Comparison of ENCODE assay signal across 16 cellular contexts in genomic region chr2:102046135-102046901, GRCh38. TPM values are rescaled to one million over a fixed set of nuclear protein-coding genes. Genes with fewer than 3 reads are reported as not detected.
A peak's percentile ranks its signal among the peaks of the same experiment; 100 is the strongest.
DNase-seq lines count a peak whose midpoint lies in the region; ATAC-seq, FAIRE-seq and TF ChIP-seq lines count a peak whose summit lies in the region.
"Had no signal": no experiment of that assay in that cellular context is flagged by ENCODE, and none has a peak within 500 bp of the region (broad histone marks: within the 10 kb centered on the region; RNA-seq: fewer than 3 reads in every experiment).

No MANE protein-coding gene starts in this region.

- intact Hi-C loops in colonic mucosa (cut with DNase I): no loop called here

- TF ChIP-seq CTCF in HFFc6 (IDR thresholded peaks at IDR 0.05) (no peak), colonic mucosa (IDR thresholded peaks at IDR 0.05) (no peak)

- no peak overlapping the region for H3K9ac ChIP-seq in colonic mucosa (ENCODE audit: low read depth in 2 of 2, low read length in 2 of 2)

- no peaks in the 10 kb centered on the region for H3K9me3 ChIP-seq in colonic mucosa
- H3K9me3 ChIP-seq in small intestine (ENCODE audit: control insufficient read depth, low read depth): no peaks in the 10 kb centered on the region

- DNase-seq in HFFc6: peak; percentile 18
- no peak for DNase-seq in colonic mucosa
- peak; percentile 47 for DNase-seq in left lobe of liver (ENCODE audit: low spot score)
- peak; percentile 57 for DNase-seq in pulmonary artery endothelial cell (ENCODE audit: low read depth, low spot score)
- DNase-seq in small intestine: no peak
- DNase-seq in natural killer cell treated with Interleukin-12 subunit alpha and Interleukin-12 subunit beta and Interleukin-15 and Interleukin-18, amount 100 ng/mL, for 72 hours (ENCODE audit: low spot score): no peak
- DNase-seq: activated naive CD4-positive, alpha-beta T cell treated with anti-CD3 and anti-CD28 coated beads for 36 hours; effector memory CD8-positive, alpha-beta T cell; MV-4-11; NCI-H748 treated with DMSO at 0.1 percent for 48 hours; stimulated activated CD4-positive, alpha-beta T cell treated with anti-CD3 and anti-CD28 coated beads, Interleukin-2, amount 100 ng/mL, for 24 hours had no signal

- peaks cover 2% of the 10 kb centered on the region; the same call in 1 of the 2 replicates for H3K27me3 Mint-ChIP-seq in HFFc6 (ENCODE audit: insufficient read depth)
- peaks cover 38 to 62% of the 10 kb centered on the region in 2 donors for H3K27me3 Mint-ChIP-seq in natural killer cell treated with Interleukin-12 subunit alpha and Interleukin-12 subunit beta and Interleukin-15 and Interleukin-18, amount 100 ng/mL, for 72 hours

- H3K27ac ChIP-seq in colonic mucosa: peak overlapping the region; percentile 57
- peak overlapping the region in 1 of 2 donors; percentile 93 for H3K27ac ChIP-seq in small intestine (ENCODE audit: low read depth in 1 of 2, low read length in 1 of 2)
- H3K27ac ChIP-seq: RWPE1 had no signal

- H3K4me1 Mint-ChIP-seq in HFFc6 (ENCODE audit: low read depth): peaks cover 60% of the 10 kb centered on the region
- peaks cover 22 to 24% of the 10 kb centered on the region in 2 donors for H3K4me1 Mint-ChIP-seq in natural killer cell treated with Interleukin-12 subunit alpha and Interleukin-12 subunit beta and Interleukin-15 and Interleukin-18, amount 100 ng/mL, for 72 hours (ENCODE audit: low read depth in 2 of 2)

- FAIRE-seq in small intestine (lab: Jason Lieb, UNC): no peak

- 48 to 62% (median 56%) methylated on average over 8 of the region's 8 CpGs for WGBS in small intestine, 3 donors

- H3K27ac Mint-ChIP-seq in HFFc6: peak overlapping the region; percentile 37; the same call in 1 of the 2 replicates
- no peak overlapping the region for H3K27ac Mint-ChIP-seq in natural killer cell treated with Interleukin-12 subunit alpha and Interleukin-12 subunit beta and Interleukin-15 and Interleukin-18, amount 100 ng/mL, for 72 hours
- H3K27ac Mint-ChIP-seq: activated naive CD4-positive, alpha-beta T cell treated with anti-CD3 and anti-CD28 coated beads for 36 hours; effector memory CD8-positive, alpha-beta T cell; T-helper 1 cell treated with Interleukin-12 subunit alpha and Interleukin-12 subunit beta and Interleukin-4 antibody, amounts not matched to agents 30 μg/mL and 1 μg/mL, for 36 hours had no signal

- H3K36me3 ChIP-seq in colonic mucosa (no peaks in the 10 kb centered on the region), small intestine (ENCODE audit: control insufficient read depth in 2 of 2, insufficient read depth in 2 of 2, low read length in 2 of 2) (no peaks in the 10 kb centered on the region)

- H3K4me1 ChIP-seq in colonic mucosa: no peaks in the 10 kb centered on the region
- no peaks in the 10 kb centered on the region for H3K4me1 ChIP-seq in small intestine (ENCODE audit: control insufficient read depth in 2 of 2, insufficient read depth in 1 of 2, low read depth in 1 of 2, low read length in 1 of 2)

- H3K4me3 ChIP-seq in colonic mucosa: no peak overlapping the region
- H3K4me3 ChIP-seq in small intestine (ENCODE audit: low read depth in 1 of 2, low read length in 2 of 2): no peak overlapping the region

- H3K27me3 ChIP-seq in colonic mucosa: no peaks in the 10 kb centered on the region
- no peaks in the 10 kb centered on the region for H3K27me3 ChIP-seq in small intestine (ENCODE audit: control insufficient read depth in 2 of 2, insufficient read depth in 2 of 2, low read length in 2 of 2)

- H3K36me3 Mint-ChIP-seq in HFFc6 (ENCODE audit: low read depth): 0 out of 2 replicates have a peak, but pooled peaks cover 4% of the 10 kb centered on the region
- no peaks in the 10 kb centered on the region for H3K36me3 Mint-ChIP-seq in natural killer cell treated with Interleukin-12 subunit alpha and Interleukin-12 subunit beta and Interleukin-15 and Interleukin-18, amount 100 ng/mL, for 72 hours

- peaks cover 3% of the 10 kb centered on the region; the same call in 1 of the 2 replicates for H3K9me3 Mint-ChIP-seq in HFFc6
- H3K9me3 Mint-ChIP-seq in natural killer cell treated with Interleukin-12 subunit alpha and Interleukin-12 subunit beta and Interleukin-15 and Interleukin-18, amount 100 ng/mL, for 72 hours: no peaks in the 10 kb centered on the region
- H3K9me3 Mint-ChIP-seq: effector memory CD8-positive, alpha-beta T cell had no signal

- ATAC-seq in left lobe of liver: peak; percentile 31
- no peak for ATAC-seq in GM18907 (IDR thresholded peaks at IDR 0.05; ENCODE audit: unreplicated experiment)
- ATAC-seq in natural killer cell treated with Interleukin-12 subunit alpha and Interleukin-12 subunit beta and Interleukin-15 and Interleukin-18, amount 100 ng/mL, for 72 hours: no peak
- no peak for ATAC-seq in HG02610 (IDR thresholded peaks at IDR 0.05; ENCODE audit: unreplicated experiment)
- ATAC-seq: activated CD4-positive, CD25-positive, alpha-beta regulatory T cell treated with anti-CD3 and anti-CD28 coated beads, Interleukin-2, amount 50 U/mL, for 24 hours; effector memory CD8-positive, alpha-beta T cell had no signal

- H3K4me3 Mint-ChIP-seq in HFFc6: 0 out of 2 replicates have a peak overlapping the region, but pooled peaks have one; percentile 2
- no peak overlapping the region for H3K4me3 Mint-ChIP-seq in natural killer cell treated with Interleukin-12 subunit alpha and Interleukin-12 subunit beta and Interleukin-15 and Interleukin-18, amount 100 ng/mL, for 72 hours
- H3K4me3 Mint-ChIP-seq: activated naive CD4-positive, alpha-beta T cell treated with anti-CD3 and anti-CD28 coated beads for 36 hours; effector memory CD8-positive, alpha-beta T cell; T-helper 1 cell treated with Interleukin-12 subunit alpha and Interleukin-12 subunit beta and Interleukin-4 antibody, amounts not matched to agents 30 μg/mL and 1 μg/mL, for 36 hours had no signal

RNA-seq across cellular contexts. Expression of gene IL1R2, which starts 54.6 kb away (rescaled TPM):
- under 1 TPM in 2 of 6 experiments, not detected in 4; 0.25 to 0.36 TPM for total RNA-seq in HFFc6 (2021; fragmentation: NEBNext Ultra II Directional; extraction: Animal tissue kit (Norgen Biotek cat#: 25700))
- 100 to 1,000 TPM in 1 of 2 donors, 10 to 100 TPM in 1; 50.1 to 152 TPM for total RNA-seq in colonic mucosa
- total RNA-seq in left lobe of liver: 12.0 TPM
- 0.13 TPM in 1 of 2 replicates, not detected in the other for total RNA-seq in pulmonary artery endothelial cell
- 1 to 10 TPM; 1.6 to 5.2 (median 3.8) TPM for polyA plus RNA-seq in small intestine
- total RNA-seq in natural killer cell treated with Interleukin-12 subunit alpha and Interleukin-12 subunit beta and Interleukin-15 and Interleukin-18, amount 100 ng/mL, for 72 hours: not detected

Comparison
In these comparisons a context has a peak if more than half of its experiments do, and no peak if none do; other contexts are left out.
1. DNase-seq: peak in HFFc6 (single experiment), left lobe of liver (single experiment) and pulmonary artery endothelial cell (single experiment); none in colonic mucosa (single experiment), small intestine (single experiment) and natural killer cell treated with Interleukin-12 subunit alpha and Interleukin-12 subunit beta and Interleukin-15 and Interleukin-18, amount 100 ng/mL, for 72 hours (single experiment).